Comparison of ENCODE assay signal across 12 cellular contexts in genomic region chr9:83154087-83154736, GRCh38.
DNase-seq lines count a peak whose midpoint lies in the region; ATAC-seq and TF ChIP-seq lines count a peak whose summit lies in the region.
"Had no signal": no experiment of that assay in that cellular context is flagged by ENCODE, and none has a peak within 500 bp of the region (broad histone marks: within the 10 kb centered on the region; RNA-seq: fewer than 3 reads in every experiment).

No MANE protein-coding gene starts in this region.

- ATAC-seq in GM19467 (IDR thresholded peaks at IDR 0.05; ENCODE audit: unreplicated experiment) (peak; percentile 95), HG03378 (IDR thresholded peaks at IDR 0.05; ENCODE audit: unreplicated experiment) (peak; percentile 98)

- WGBS in spleen, 5 donors = 80 to 93% (median 83%) methylated on average over 2 of the region's 2 CpGs

- no peaks in the 10 kb centered on the region for H3K4me1 ChIP-seq in spleen
- H3K4me1 ChIP-seq: BLaER1 treated with 17β-estradiol and CSF1 and Interleukin-3, amounts not matched to agents 10 nM and 100 nM had no signal

- DNase-seq in AG08395 (ENCODE audit: low spot score) (peak; percentile 4), epithelial cell of prostate (ENCODE audit: low read depth, low spot score) (peak; percentile 76), spleen (no peak), iPS-NIHi11 (ENCODE audit: low spot score) (no peak), NCI-H1105 (lab: John Stamatoyannopoulos, UW) (no peak)
- DNase-seq in activated T-cell treated with anti-CD3 and anti-CD28 coated beads, Interleukin-2, amount 50 U/mL, for 1 hour = no peak
- DNase-seq: activated naive CD8-positive, alpha-beta T cell treated with anti-CD3 and anti-CD28 coated beads, Interleukin-2, amount 10 ng/mL, durations not matched to agents 7 days and 5 days; NCI-H524 had no signal

- no peak overlapping the region for H3K4me3 ChIP-seq in spleen
- H3K4me3 ChIP-seq: BLaER1 treated with 17β-estradiol and CSF1 and Interleukin-3, amounts not matched to agents 10 nM and 100 nM had no signal

- no peak for TF ChIP-seq CTCF in spleen (IDR thresholded peaks at IDR 0.05 in 8 of 11, conservative IDR thresholded peaks at IDR 0.05 in 3 of 11)

- H3K27me3 ChIP-seq in spleen (replicated peaks in 1 of 7) = no peaks in the 10 kb centered on the region
- H3K27me3 ChIP-seq: BLaER1 treated with 17β-estradiol and CSF1 and Interleukin-3, amounts not matched to agents 10 nM and 100 nM; neutrophil had no signal

- no peak for TF ChIP-seq POLR2A in spleen (IDR thresholded peaks at IDR 0.05)

- H3K27ac ChIP-seq in epithelial cell of prostate (peak overlapping the region; percentile 83), spleen (no peak overlapping the region)
- H3K27ac ChIP-seq: BLaER1 treated with 17β-estradiol and CSF1 and Interleukin-3, amounts not matched to agents 10 nM and 100 nM; neutrophil had no signal

- H3K36me3 ChIP-seq in spleen = no peaks in the 10 kb centered on the region
- H3K36me3 ChIP-seq: BLaER1 treated with 17β-estradiol and CSF1 and Interleukin-3, amounts not matched to agents 10 nM and 100 nM; neutrophil had no signal

- intact Hi-C loops in spleen (cut with DNase I; ENCODE audit: low total_unique reads) = no loop called here

- H3K9me3 ChIP-seq in spleen = peaks cover 0 to 2% (median 0%) of the 10 kb centered on the region in 8 donors
- H3K9me3 ChIP-seq: BLaER1 treated with 17β-estradiol and CSF1 and Interleukin-3, amounts not matched to agents 10 nM and 100 nM; neutrophil had no signal

Comparison
In these comparisons a context has a peak if more than half of its experiments do, and no peak if none do; other contexts are left out.
1. DNase-seq: peak in AG08395 (single experiment) and epithelial cell of prostate (single experiment); none in spleen (single experiment), iPS-NIHi11 (single experiment), activated T-cell treated with anti-CD3 and anti-CD28 coated beads, Interleukin-2, amount 50 U/mL, for 1 hour (single experiment) and NCI-H1105 (single experiment).